9 cellular contexts compared by ENCODE assay signal in genomic region chr17:37791434-37791833, GRCh38. TPM values are rescaled to one million over a fixed set of nuclear protein-coding genes. Genes with fewer than 3 reads are reported as not detected.
DNase-seq lines count a peak whose midpoint lies in the region; ATAC-seq and TF ChIP-seq lines count a peak whose summit lies in the region.
"Had no signal": no experiment of that assay in that cellular context is flagged by ENCODE, and none has a peak within 500 bp of the region (broad histone marks: within the 10 kb centered on the region; RNA-seq: fewer than 3 reads in every experiment).

No MANE protein-coding gene starts in this region.

- DNase-seq in NCI-H1694 treated with DMSO at 0.1 percent for 48 hours (lab: John Stamatoyannopoulos, UW), result peak; percentile 34
- no peak for DNase-seq in NCI-H1694 (lab: John Stamatoyannopoulos, UW)
- DNase-seq in HuH-7.5 (ENCODE audit: low spot score), result peak; percentile 18
- no peak for DNase-seq in activated B cell treated with CpG ODN at 0.5 μM for 24 hours
- DNase-seq in fibroblast of villous mesenchyme (ENCODE audit: low read depth), result peak; percentile 62
- DNase-seq in stimulated activated CD8-positive, alpha-beta memory T cell treated with anti-CD3 and anti-CD28 coated beads, Interleukin-2, amount 100 ng/mL, for 48 hours (ENCODE audit: low read depth in 2 of 2), result peak; percentile 13 to 14
- no peak for DNase-seq in cardiac septum (ENCODE audit: low spot score)

- no peak for TF ChIP-seq POLR2A in gastroesophageal sphincter (IDR thresholded peaks at IDR 0.05)

- H3K9me3 Mint-ChIP-seq in activated B cell treated with CpG ODN at 0.5 μM for 24 hours, result no peaks in the 10 kb centered on the region

- H3K27me3 Mint-ChIP-seq in activated B cell treated with CpG ODN at 0.5 μM for 24 hours, result peaks cover 11% of the 10 kb centered on the region

- WGBS in gastroesophageal sphincter (ENCODE audit: low coverage in 1 of 2), 2 donors, result 41 to 49% methylated on average over 5 to 8 of the region's 8 CpGs

- H3K9me3 ChIP-seq in gastroesophageal sphincter, result no peaks in the 10 kb centered on the region
- H3K9me3 ChIP-seq: BLaER1 had no signal

- intact Hi-C loops in activated B cell treated with CpG ODN at 0.5 μM for 24 hours (cut with micrococcal nuclease), result loop anchor here (1.0 to 5.0 kb wide), 8 partner anchors 17 to 183 kb away; partner anchors contain the start of genes DDX52 and HNF1B
- intact Hi-C loops in cardiac septum (cut with DNase I), result no loop called here

- ATAC-seq in activated B cell treated with CpG ODN at 0.5 μM for 24 hours (ENCODE audit: low read depth) (peak; percentile 97), gastroesophageal sphincter (no peak)

- no peak overlapping the region for H3K27ac Mint-ChIP-seq in activated B cell treated with CpG ODN at 0.5 μM for 24 hours

- H3K27me3 ChIP-seq in gastroesophageal sphincter, result peaks cover 49% of the 10 kb centered on the region

- H3K36me3 Mint-ChIP-seq in activated B cell treated with CpG ODN at 0.5 μM for 24 hours (ENCODE audit: low read depth), result no peaks in the 10 kb centered on the region

- CTCF ChIA-PET in activated B cell treated with CpG ODN at 0.5 μM for 24 hours (lab: Charles Lee), result interaction anchor here (0.6 to 5.6 kb wide), 30 partner anchors 8 to 264 kb away, joined by 3 to 84 read pairs (median 5); partner anchors contain the start of genes HNF1B and SYNRG

- H3K36me3 ChIP-seq in gastroesophageal sphincter, result no peaks in the 10 kb centered on the region
- H3K36me3 ChIP-seq: BLaER1 had no signal

- no peak overlapping the region for H3K4me3 Mint-ChIP-seq in activated B cell treated with CpG ODN at 0.5 μM for 24 hours

- TF ChIP-seq CTCF in activated B cell treated with CpG ODN at 0.5 μM for 24 hours (IDR thresholded peaks at IDR 0.05), result no peak
- peak; percentile 45 for TF ChIP-seq CTCF in fibroblast of villous mesenchyme (IDR thresholded peaks at IDR 0.05; ENCODE audit: insufficient read depth, low read depth, low read length)
- peak in 1 of 4 experiments; percentile 32 for TF ChIP-seq CTCF in gastroesophageal sphincter (IDR thresholded peaks at IDR 0.05)

- H3K4me1 Mint-ChIP-seq in activated B cell treated with CpG ODN at 0.5 μM for 24 hours, result peaks cover 19% of the 10 kb centered on the region

- no peak overlapping the region for H3K4me3 ChIP-seq in fibroblast of villous mesenchyme (ENCODE audit: low read depth, low read length)
- H3K4me3 ChIP-seq in gastroesophageal sphincter, result no peak overlapping the region
- H3K4me3 ChIP-seq: BLaER1 had no signal

- no peaks in the 10 kb centered on the region for H3K4me1 ChIP-seq in gastroesophageal sphincter

- H3K27ac ChIP-seq in gastroesophageal sphincter, result no peak overlapping the region
- H3K27ac ChIP-seq: BLaER1 had no signal

- POLR2A ChIA-PET in activated B cell treated with CpG ODN at 0.5 μM for 24 hours (lab: Charles Lee), result interaction anchor here (0.9 to 4.5 kb wide), 6 partner anchors 8 to 182 kb away, joined by 3 to 40 read pairs (median 8); partner anchors contain the start of genes HNF1B and SYNRG

- no peak for TF ChIP-seq EP300 in gastroesophageal sphincter (IDR thresholded peaks at IDR 0.05)

RNA-seq across cellular contexts. Expression of gene HNF1B, which starts 46.6 kb away (rescaled TPM):
- total RNA-seq in activated B cell treated with CpG ODN at 0.5 μM for 24 hours, result 36.3 and 40.0 TPM in 2 replicates
- total RNA-seq in fibroblast of villous mesenchyme, result not detected in 2 replicates
- total RNA-seq in gastroesophageal sphincter, result not detected
- not detected for total RNA-seq in cardiac septum

Comparison
In these comparisons a context has a peak if more than half of its experiments do, and no peak if none do; other contexts are left out.
1. DNase-seq: peak in NCI-H1694 treated with DMSO at 0.1 percent for 48 hours (single experiment), HuH-7.5 (single experiment), fibroblast of villous mesenchyme (single experiment) and stimulated activated CD8-positive, alpha-beta memory T cell treated with anti-CD3 and anti-CD28 coated beads, Interleukin-2, amount 100 ng/mL, for 48 hours (2 of 2); none in NCI-H1694 (single experiment), activated B cell treated with CpG ODN at 0.5 μM for 24 hours (single experiment) and cardiac septum (single experiment).
2. RNA of gene HNF1B, which starts 46.6 kb away (total RNA-seq): 36.3 to 40.0 TPM in activated B cell treated with CpG ODN at 0.5 μM for 24 hours; not detected in cardiac septum (single experiment), not detected in fibroblast of villous mesenchyme and not detected in gastroesophageal sphincter; every median in the first group is over 10 times any median in the second.